Comparison of ENCODE assay signal across 15 cellular contexts in the genomic region with DNA sequence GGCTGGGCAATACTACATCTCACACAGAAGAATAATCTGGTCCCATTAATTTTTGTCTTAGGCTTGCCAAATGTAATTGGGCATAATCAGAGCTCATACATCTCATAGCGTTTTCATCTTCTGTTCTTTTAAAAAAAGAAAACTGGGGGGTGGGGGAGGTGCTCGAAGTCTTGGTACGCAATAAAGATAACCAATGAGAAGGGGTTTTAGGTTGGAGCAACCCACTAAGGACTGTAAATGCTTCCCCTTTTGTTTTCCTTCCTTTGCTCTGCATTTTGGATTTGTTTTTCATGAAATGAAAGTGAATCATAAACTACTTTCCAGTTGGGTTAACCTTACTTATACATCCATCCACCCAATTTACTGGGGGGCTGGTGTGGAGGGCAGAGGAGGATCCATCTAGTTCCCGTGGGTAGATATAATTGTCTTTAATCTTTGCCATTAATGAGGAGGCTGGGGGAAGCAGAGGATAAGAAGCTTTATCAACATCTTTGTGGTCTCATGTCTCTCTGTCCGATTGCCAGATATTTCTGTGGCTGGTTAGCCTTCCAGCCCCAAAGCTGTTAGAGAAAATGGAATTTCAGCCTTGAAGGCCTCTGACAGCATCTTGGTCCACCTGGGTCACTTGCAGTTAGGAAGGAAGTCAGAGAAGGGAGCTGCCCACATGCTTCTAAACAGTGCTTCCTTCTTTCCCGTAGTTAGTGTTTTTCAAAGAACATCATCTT. TPM values are rescaled to one million over a fixed set of nuclear protein-coding genes. Genes with fewer than 3 reads are reported as not detected.
DNase-seq lines count a peak whose midpoint lies in the region; ATAC-seq and TF ChIP-seq lines count a peak whose summit lies in the region.
"Had no signal": no experiment of that assay in that cellular context is flagged by ENCODE, and none has a peak within 500 bp of the region (broad histone marks: within the 10 kb centered on the region; RNA-seq: fewer than 3 reads in every experiment).

No MANE protein-coding gene starts in this region.

- no peak overlapping the region for H4K8ac ChIP-seq in mesenchymal stem cell (ENCODE audit: low read length)

- H3K27ac ChIP-seq in BLaER1 treated with 17β-estradiol and CSF1 and Interleukin-3, amounts not matched to agents 10 nM and 100 nM, result peak overlapping the region in 9 of 11 experiments; percentile 4 to 73 (median 62); a peak in 15 of 22 replicates
- peak overlapping the region; percentile 57 for H3K27ac ChIP-seq in mesenchymal stem cell (ENCODE audit: low read length, poor library complexity, severe bottlenecking)
- no peak overlapping the region for H3K27ac ChIP-seq in breast epithelium

- H3K14ac ChIP-seq in mesenchymal stem cell (ENCODE audit: low read length in 2 of 2), result no peak overlapping the region

- H3K27me3 ChIP-seq in BLaER1 treated with 17β-estradiol and CSF1 and Interleukin-3, amounts not matched to agents 10 nM and 100 nM, result no peaks in the 10 kb centered on the region
- H3K27me3 ChIP-seq in mesenchymal stem cell (ENCODE audit: control insufficient read depth in 1 of 2, insufficient read depth in 1 of 2, low read length in 2 of 2) (no peaks in the 10 kb centered on the region), breast epithelium (no peaks in the 10 kb centered on the region)

- H3K4me2 ChIP-seq in BLaER1 treated with 17β-estradiol and CSF1 and Interleukin-3, amounts not matched to agents 10 nM and 100 nM, result peak overlapping the region; percentile 60 to 82 (median 72)
- no peak overlapping the region for H3K4me2 ChIP-seq in mesenchymal stem cell (ENCODE audit: low read length, poor library complexity, severe bottlenecking)

- H4K20me1 ChIP-seq in BLaER1 treated with 17β-estradiol and CSF1 and Interleukin-3, amounts not matched to agents 10 nM and 100 nM, result no peaks in the 10 kb centered on the region

- H2BK120ac ChIP-seq in mesenchymal stem cell (ENCODE audit: low read depth, low read length), result no peak overlapping the region

- TF ChIP-seq POLR2A in breast epithelium (IDR thresholded peaks at IDR 0.05), result no peak

- WGBS in mesenchymal stem cell, result 91% methylated on average over 5 of the region's 6 CpGs

- H3K18ac ChIP-seq in mesenchymal stem cell (ENCODE audit: low read depth in 1 of 2, low read length in 2 of 2), result peak overlapping the region in 1 of 2 experiments; percentile 62

- intact Hi-C loops in breast epithelium (cut with DNase I; ENCODE audit: low total_unique reads), result no loop called here

- H3K9me3 ChIP-seq in BLaER1 treated with 17β-estradiol and CSF1 and Interleukin-3, amounts not matched to agents 10 nM and 100 nM (replicated peaks in 1 of 11), result no peaks in the 10 kb centered on the region
- H3K9me3 ChIP-seq in mesenchymal stem cell (ENCODE audit: control insufficient read depth, low read length) (no peaks in the 10 kb centered on the region), breast epithelium (no peaks in the 10 kb centered on the region)

- TF ChIP-seq CTCF in breast epithelium (IDR thresholded peaks at IDR 0.05), result no peak

- peaks cover 24% of the 10 kb centered on the region for H3K79me1 ChIP-seq in mesenchymal stem cell (replicated peaks; ENCODE audit: low read length, poor library complexity, severe bottlenecking)

- H2AFZ ChIP-seq in mesenchymal stem cell (ENCODE audit: low read depth, low read length), result no peak overlapping the region

- peak overlapping the region in 5 of 11 experiments; percentile 4 to 49 (median 34); a peak in 8 of 22 replicates for H3K9ac ChIP-seq in BLaER1 treated with 17β-estradiol and CSF1 and Interleukin-3, amounts not matched to agents 10 nM and 100 nM
- H3K9ac ChIP-seq in mesenchymal stem cell (ENCODE audit: low read length), result no peak overlapping the region

- peaks cover 30 to 48% (median 40%) of the 10 kb centered on the region in 10 experiments for H3K4me1 ChIP-seq in BLaER1 treated with 17β-estradiol and CSF1 and Interleukin-3, amounts not matched to agents 10 nM and 100 nM
- H3K4me1 ChIP-seq in mesenchymal stem cell (ENCODE audit: control insufficient read depth, insufficient read depth, low read depth, low read length) (peaks cover 21% of the 10 kb centered on the region), breast epithelium (no peaks in the 10 kb centered on the region)

- H3K36me3 ChIP-seq in BLaER1 treated with 17β-estradiol and CSF1 and Interleukin-3, amounts not matched to agents 10 nM and 100 nM, result no peaks in the 10 kb centered on the region
- H3K36me3 ChIP-seq in mesenchymal stem cell (ENCODE audit: control insufficient read depth in 1 of 2, insufficient read depth in 2 of 2, low read depth in 1 of 2, low read length in 2 of 2) (no peaks in the 10 kb centered on the region), breast epithelium (no peaks in the 10 kb centered on the region)

- ATAC-seq in HG03439 (IDR thresholded peaks at IDR 0.05; ENCODE audit: unreplicated experiment) (no peak), HG03039 (IDR thresholded peaks at IDR 0.05; ENCODE audit: unreplicated experiment) (no peak), HG03565 (IDR thresholded peaks at IDR 0.05; ENCODE audit: unreplicated experiment) (no peak)
- ATAC-seq: HCT116; stimulated activated naive CD8-positive, alpha-beta T cell treated with anti-CD3 and anti-CD28 coated beads, Interleukin-15, amount 100 ng/mL, for 72 hours had no signal

- H2AK5ac ChIP-seq in mesenchymal stem cell (ENCODE audit: low read length, severe bottlenecking), result peak overlapping the region; percentile 71

- DNase-seq in KG1 (lab: John Stamatoyannopoulos, UW), result peak; percentile 36
- DNase-seq in RPMI7951 (ENCODE audit: low read depth), result peak; percentile 25
- DNase-seq in mesenchymal stem cell, result no peak
- no peak for DNase-seq in breast epithelium (ENCODE audit: low spot score in 2 of 2)
- DNase-seq: activated CD4-positive, CD25-positive, alpha-beta regulatory T cell; activated effector memory CD4-positive, alpha-beta T cell treated with Interleukin-2 at 50 U/mL for 16 hours; Calu3; NCI-H1436 treated with DMSO at 0.1 percent for 48 hours; NCI-H2227 treated with DMSO at 0.1 percent for 48 hours; stimulated activated naive CD8-positive, alpha-beta T cell treated with anti-CD3 and anti-CD28 coated beads, Interleukin-15, amount 100 ng/mL, for 72 hours had no signal

- H4K91ac ChIP-seq in mesenchymal stem cell (ENCODE audit: low read length), result no peak overlapping the region

- H2BK15ac ChIP-seq in mesenchymal stem cell (ENCODE audit: low read depth, poor library complexity, severe bottlenecking), result no peak overlapping the region

- no peak overlapping the region for H3K4ac ChIP-seq in mesenchymal stem cell (ENCODE audit: low read depth in 1 of 2, low read length in 2 of 2)

- H2BK5ac ChIP-seq in mesenchymal stem cell (ENCODE audit: low read depth, low read length, poor library complexity, severe bottlenecking), result peak overlapping the region; percentile 36

- no peak overlapping the region for H2BK12ac ChIP-seq in mesenchymal stem cell (ENCODE audit: low read length in 2 of 2)

- H3K23ac ChIP-seq in mesenchymal stem cell (ENCODE audit: low read length in 2 of 2), result no peak overlapping the region

- peak overlapping the region in 1 of 10 experiments; percentile 34; a peak in 2 of 20 replicates for H3K4me3 ChIP-seq in BLaER1 treated with 17β-estradiol and CSF1 and Interleukin-3, amounts not matched to agents 10 nM and 100 nM
- H3K4me3 ChIP-seq in mesenchymal stem cell (ENCODE audit: insufficient read depth in 1 of 2, low read depth in 1 of 2, low read length in 2 of 2) (no peak overlapping the region), breast epithelium (no peak overlapping the region)

RNA-seq across cellular contexts. Expression of a gene that starts 57.1 kb away (rescaled TPM):
- total RNA-seq in RPMI7951 (2014; rRNA removed; shearing (Covaris generic)), result 2.8 and 3.2 TPM in 2 replicates
- polyA plus RNA-seq in mesenchymal stem cell (2013, experiment 1 of 2), result 0.39 TPM
- polyA plus RNA-seq in mesenchymal stem cell (2013, experiment 2 of 2), result 0.41 TPM
- total RNA-seq in breast epithelium, result 1 to 10 TPM; 1.3 to 5.6 (median 1.9) TPM

Comparison
In these comparisons a context has a peak if more than half of its experiments do, and no peak if none do; other contexts are left out.
1. H3K27ac ChIP-seq: peak in BLaER1 treated with 17β-estradiol and CSF1 and Interleukin-3, amounts not matched to agents 10 nM and 100 nM (9 of 11) and mesenchymal stem cell (single experiment); none in breast epithelium (0 of 2).
2. DNase-seq: peak in KG1 (single experiment) and RPMI7951 (single experiment); none in mesenchymal stem cell (single experiment) and breast epithelium (0 of 2).